Comparison of ENCODE assay signal across 8 cellular contexts in the genomic region with DNA sequence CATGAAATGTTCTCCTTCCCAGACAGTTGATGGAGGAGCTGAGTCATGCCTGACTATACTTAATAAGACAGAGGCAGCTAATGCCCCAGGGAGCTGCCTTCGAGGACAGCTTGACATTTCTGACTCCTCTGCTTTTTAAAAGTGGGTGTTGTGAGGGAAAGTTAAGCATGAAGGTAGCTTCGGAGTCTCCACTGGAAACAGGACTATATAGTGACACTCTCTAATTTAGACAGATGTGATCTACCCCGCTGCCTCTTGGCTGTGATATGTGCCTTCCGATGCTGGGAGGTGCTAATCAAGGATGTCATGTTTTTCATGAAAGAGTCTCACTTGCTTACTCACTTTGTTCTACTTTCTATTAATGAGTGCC.
A peak's percentile ranks its signal among the peaks of the same experiment; 100 is the strongest.
DNase-seq lines count a peak whose midpoint lies in the region; ATAC-seq and TF ChIP-seq lines count a peak whose summit lies in the region.

No MANE protein-coding gene starts in this region.

- ATAC-seq in HG02885 (IDR thresholded peaks at IDR 0.05; ENCODE audit: poor library complexity, unreplicated experiment) (peak; percentile 43), SK-N-SH treated with all-trans-retinoic acid at 6 μM for 48 hours (peak; percentile 75)

- H3K9me3 ChIP-seq in esophagus (ENCODE audit: control insufficient read depth in 2 of 2, insufficient read depth in 1 of 2, low read depth in 1 of 2, low read length in 1 of 2) = no peaks in the 10 kb centered on the region

- H3K27ac ChIP-seq in esophagus (ENCODE audit: low read depth in 2 of 2, low read length in 1 of 2) = peak overlapping the region; percentile 49 to 85

- DNase-seq in NCI-H1436 (lab: John Stamatoyannopoulos, UW) (peak; percentile 82), NCI-H1436 treated with DMSO at 0.1 percent for 48 hours (lab: John Stamatoyannopoulos, UW) (no peak), NCI-H1105 treated with DMSO at 0.1 percent for 48 hours (lab: John Stamatoyannopoulos, UW) (no peak), SHP77 treated with DMSO at 0.1 percent for 48 hours (lab: John Stamatoyannopoulos, UW) (no peak)
- DNase-seq in stimulated activated CD4-positive, alpha-beta T cell treated with anti-CD3 and anti-CD28 coated beads, Interleukin-1b, Interleukin-23, amount 100 ng/mL, for 48 hours = peak; percentile 37

- H3K4me1 ChIP-seq in esophagus (ENCODE audit: control insufficient read depth in 2 of 2, insufficient read depth in 2 of 2, low read length in 1 of 2) = no peaks in the 10 kb centered on the region

- no peaks in the 10 kb centered on the region for H3K27me3 ChIP-seq in esophagus (ENCODE audit: control insufficient read depth in 1 of 2, insufficient read depth in 2 of 2, low read length in 2 of 2)

- H3K4me3 ChIP-seq in esophagus (ENCODE audit: low read depth in 1 of 2, low read length in 2 of 2) = no peak overlapping the region

- no peaks in the 10 kb centered on the region for H3K36me3 ChIP-seq in esophagus (ENCODE audit: control insufficient read depth in 2 of 2, insufficient read depth in 2 of 2, low read length in 1 of 2)

- 41 to 56% methylated on average over 4 of the region's 4 CpGs for WGBS in esophagus, 2 donors

TF ChIP-seq in SK-N-SH treated with all-trans-retinoic acid at 6 μM for 48 hours, 23 proteins besides CTCF, POLR2A, EP300 and RAD21:
- no peak for TF ChIP-seq ZC3H10 (CRISPR knock-in tag; IDR thresholded peaks at IDR 0.05)

Comparison
In these comparisons a context has a peak if more than half of its experiments do, and no peak if none do; other contexts are left out.
1. DNase-seq: peak in NCI-H1436 (single experiment) and stimulated activated CD4-positive, alpha-beta T cell treated with anti-CD3 and anti-CD28 coated beads, Interleukin-1b, Interleukin-23, amount 100 ng/mL, for 48 hours (single experiment); none in NCI-H1436 treated with DMSO at 0.1 percent for 48 hours (single experiment), NCI-H1105 treated with DMSO at 0.1 percent for 48 hours (single experiment) and SHP77 treated with DMSO at 0.1 percent for 48 hours (single experiment).